Comparison of ENCODE assay signal across 21 cellular contexts in the genomic region with DNA sequence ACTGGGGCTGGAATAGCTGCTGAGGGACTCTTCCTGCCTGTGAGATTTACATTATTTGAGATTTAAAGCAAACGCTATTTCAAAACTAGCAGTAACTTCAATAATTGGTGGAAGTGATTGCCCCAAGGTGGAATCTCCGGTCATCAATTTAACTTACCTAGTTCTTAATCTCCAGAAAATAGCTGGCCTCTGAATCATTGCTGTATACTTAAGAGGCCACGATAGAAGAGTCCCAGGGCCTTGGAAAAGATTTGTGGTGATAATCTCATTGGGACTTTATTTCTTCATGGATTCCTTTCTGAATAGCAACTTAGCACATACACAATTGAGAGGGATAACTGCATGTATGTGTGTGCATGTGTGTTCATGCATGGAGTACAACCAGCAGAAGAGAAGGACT.
DNase-seq lines count a peak whose midpoint lies in the region; ATAC-seq and TF ChIP-seq lines count a peak whose summit lies in the region.
"Had no signal": no experiment of that assay in that cellular context is flagged by ENCODE, and none has a peak within 500 bp of the region (broad histone marks: within the 10 kb centered on the region; RNA-seq: fewer than 3 reads in every experiment).

No MANE protein-coding gene starts in this region.

- H3K27me3 ChIP-seq in PC-3 (ENCODE audit: low read length) = no peaks in the 10 kb centered on the region
- no peaks in the 10 kb centered on the region for H3K27me3 ChIP-seq in esophagus muscularis mucosa
- H3K27me3 ChIP-seq: BLaER1 had no signal

- H3K4me3 ChIP-seq in PC-3 (ENCODE audit: low read length) = no peak overlapping the region
- H3K4me3 ChIP-seq in esophagus muscularis mucosa = no peak overlapping the region
- H3K4me3 ChIP-seq: BLaER1, HAP-1 had no signal

- CTCF ChIA-PET in PC-3 (lab: Charles Lee) = no interaction called here

- POLR2A ChIA-PET in PC-3 (lab: Charles Lee; ENCODE audit: unreplicated experiment) = no interaction called here

- DNase-seq in EH (ENCODE audit: low read depth) (peak; percentile 9), PC-3 (peak; percentile 61), amniotic epithelial cell (ENCODE audit: low read depth) (peak; percentile 31), kidney tubule cell (ENCODE audit: low spot score) (peak; percentile 5), KG1 (lab: John Stamatoyannopoulos, UW) (no peak), esophagus muscularis mucosa (ENCODE audit: extremely low spot score) (no peak), head of caudate nucleus (no peak)
- DNase-seq: Caco-2; CD4-positive, CD25-positive, alpha-beta regulatory T cell; CD8-positive, alpha-beta T cell; DMS153; DND-41; EL; GF-D8; GOT3; HFFc6 had no signal

- TF ChIP-seq EP300 in esophagus muscularis mucosa (IDR thresholded peaks at IDR 0.05) = no peak

- H4K20me1 ChIP-seq in PC-3 (ENCODE audit: low read length) = no peaks in the 10 kb centered on the region
- H4K20me1 ChIP-seq: BLaER1 had no signal

- H3K79me2 ChIP-seq in PC-3 (ENCODE audit: low read length) = no peaks in the 10 kb centered on the region

- H3K9me3 ChIP-seq in PC-3 (ENCODE audit: low read length) (no peaks in the 10 kb centered on the region), esophagus muscularis mucosa (no peaks in the 10 kb centered on the region)
- H3K9me3 ChIP-seq: BLaER1, Caco-2, HAP-1 had no signal

- no peaks in the 10 kb centered on the region for H3F3A ChIP-seq in PC-3 (ENCODE audit: low read length, unreplicated experiment)

- BruUV-seq in PC-3 (replicated peaks; lab: Mats Ljungman, UMichigan) = no TSS peak

- no peak for TF ChIP-seq POLR2A in esophagus muscularis mucosa (IDR thresholded peaks at IDR 0.05; ENCODE audit: low read depth)

- no peak overlapping the region for H3K4me2 ChIP-seq in PC-3 (ENCODE audit: low read length)
- H3K4me2 ChIP-seq: BLaER1 had no signal

- H2AFZ ChIP-seq in PC-3 (ENCODE audit: low read length) = no peak overlapping the region

- H3K4me1 ChIP-seq in PC-3 (ENCODE audit: insufficient read depth, low read length) = no peaks in the 10 kb centered on the region; the same call in 1 of the 2 replicates
- H3K4me1 ChIP-seq in esophagus muscularis mucosa = no peaks in the 10 kb centered on the region
- H3K4me1 ChIP-seq: HAP-1 had no signal

- intact Hi-C loops in PC-3 (cut with micrococcal nuclease) = no loop called here
- intact Hi-C loops in esophagus muscularis mucosa (cut with DNase I) = no loop called here
- intact Hi-C loops in head of caudate nucleus (cut with DNase I) = no loop called here

- ATAC-seq in PC-3 (no peak), HG03135 (IDR thresholded peaks at IDR 0.05; ENCODE audit: unreplicated experiment) (no peak)
- ATAC-seq: CD8-positive, alpha-beta T cell had no signal

- TF ChIP-seq CTCF in PC-3 (conservative IDR thresholded peaks at IDR 0.05; ENCODE audit: low read depth, low read length) (no peak), esophagus muscularis mucosa (IDR thresholded peaks at IDR 0.05) (no peak)

- 64% methylated on average over 3 of the region's 3 CpGs for WGBS in esophagus muscularis mucosa

- H3K9ac ChIP-seq in PC-3 (ENCODE audit: low read length) = no peak overlapping the region
- H3K9ac ChIP-seq: BLaER1 had no signal

- H3K27ac ChIP-seq in PC-3 (ENCODE audit: low read length) (no peak overlapping the region), esophagus muscularis mucosa (replicated peaks in 1 of 4) (no peak overlapping the region)
- H3K27ac ChIP-seq: 22Rv1, BLaER1, C4-2B had no signal

- no peaks in the 10 kb centered on the region for H3K36me3 ChIP-seq in PC-3 (ENCODE audit: low read depth, low read length)
- no peaks in the 10 kb centered on the region for H3K36me3 ChIP-seq in esophagus muscularis mucosa
- H3K36me3 ChIP-seq: BLaER1, HAP-1 had no signal

- no peaks in the 10 kb centered on the region for H3K9me2 ChIP-seq in PC-3 (replicated peaks; ENCODE audit: low read length)

Comparison
In these comparisons a context has a peak if more than half of its experiments do, and no peak if none do; other contexts are left out.
1. DNase-seq: peak in EH (single experiment), PC-3 (single experiment), amniotic epithelial cell (single experiment) and kidney tubule cell (single experiment); none in KG1 (single experiment), esophagus muscularis mucosa (single experiment) and head of caudate nucleus (0 of 42).